In the genomic region with DNA sequence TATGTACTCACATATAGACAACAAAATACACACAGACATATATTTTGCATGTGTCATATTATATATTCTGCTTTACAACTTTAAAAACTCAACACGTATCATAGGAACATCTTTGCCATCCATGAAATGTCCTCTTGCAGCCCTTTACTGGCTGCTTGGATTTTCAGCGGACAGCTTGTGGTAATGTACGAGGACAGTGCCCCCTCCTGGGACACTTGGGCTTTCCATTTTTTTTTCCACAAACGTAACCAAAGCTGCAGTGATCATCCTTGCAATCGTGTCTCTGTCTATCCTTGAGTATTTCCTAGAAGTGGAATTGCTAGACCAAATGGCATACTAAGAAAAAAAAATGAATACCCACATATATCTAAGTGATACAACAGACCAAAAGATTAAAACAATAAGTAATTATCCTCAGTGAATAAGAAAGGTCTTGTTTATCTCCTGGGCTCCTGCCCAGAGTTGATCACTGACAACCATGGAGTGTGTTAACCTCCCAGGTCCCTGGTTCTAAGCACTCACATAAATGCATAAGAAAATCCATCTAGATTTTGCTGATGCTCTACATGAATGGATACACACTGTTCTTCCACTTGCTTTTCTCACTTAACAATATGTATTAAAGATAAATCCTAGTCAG, we compare ENCODE assay signal across 8 cellular contexts. TPM values are rescaled to one million over a fixed set of nuclear protein-coding genes. Genes with fewer than 3 reads are reported as not detected.
DNase-seq lines count a peak whose midpoint lies in the region; ATAC-seq and FAIRE-seq lines count a peak whose summit lies in the region.

No MANE protein-coding gene starts in this region.

- peak; percentile 71 for DNase-seq in COLO829 (ENCODE audit: low spot score)
- DNase-seq in HuH-7 (ENCODE audit: low spot score) = peak; percentile 54
- peak; percentile 36 for DNase-seq in glomerular endothelial cell (ENCODE audit: extremely low read depth, low read depth, low spot score)
- peak; percentile 80 for DNase-seq in putamen (ENCODE audit: low spot score)
- DNase-seq in stimulated activated CD4-positive, alpha-beta T cell treated with anti-CD3 and anti-CD28 coated beads, Interleukin-2, amount 100 ng/mL, for 48 hours = no peak

- ATAC-seq in GM19035 (IDR thresholded peaks at IDR 0.05; ENCODE audit: unreplicated experiment) = no peak
- ATAC-seq in HG03565 (IDR thresholded peaks at IDR 0.05; ENCODE audit: unreplicated experiment) = no peak

- peak; percentile 90 for FAIRE-seq in TTC549 (lab: Jason Lieb, UNC)

RNA-seq across cellular contexts. Expression of a gene that starts 18.1 kb away (rescaled TPM):
- not detected in 2 replicates for total RNA-seq in glomerular endothelial cell

RNA-seq across cellular contexts. Expression of a gene that starts 24.2 kb away (rescaled TPM):
- not detected in 2 replicates for total RNA-seq in glomerular endothelial cell

Comparison
In these comparisons a context has a peak if more than half of its experiments do, and no peak if none do; other contexts are left out.
1. DNase-seq: peak in COLO829 (single experiment), HuH-7 (single experiment), glomerular endothelial cell (single experiment) and putamen (single experiment); none in stimulated activated CD4-positive, alpha-beta T cell treated with anti-CD3 and anti-CD28 coated beads, Interleukin-2, amount 100 ng/mL, for 48 hours (0 of 2).